In the genomic region with DNA sequence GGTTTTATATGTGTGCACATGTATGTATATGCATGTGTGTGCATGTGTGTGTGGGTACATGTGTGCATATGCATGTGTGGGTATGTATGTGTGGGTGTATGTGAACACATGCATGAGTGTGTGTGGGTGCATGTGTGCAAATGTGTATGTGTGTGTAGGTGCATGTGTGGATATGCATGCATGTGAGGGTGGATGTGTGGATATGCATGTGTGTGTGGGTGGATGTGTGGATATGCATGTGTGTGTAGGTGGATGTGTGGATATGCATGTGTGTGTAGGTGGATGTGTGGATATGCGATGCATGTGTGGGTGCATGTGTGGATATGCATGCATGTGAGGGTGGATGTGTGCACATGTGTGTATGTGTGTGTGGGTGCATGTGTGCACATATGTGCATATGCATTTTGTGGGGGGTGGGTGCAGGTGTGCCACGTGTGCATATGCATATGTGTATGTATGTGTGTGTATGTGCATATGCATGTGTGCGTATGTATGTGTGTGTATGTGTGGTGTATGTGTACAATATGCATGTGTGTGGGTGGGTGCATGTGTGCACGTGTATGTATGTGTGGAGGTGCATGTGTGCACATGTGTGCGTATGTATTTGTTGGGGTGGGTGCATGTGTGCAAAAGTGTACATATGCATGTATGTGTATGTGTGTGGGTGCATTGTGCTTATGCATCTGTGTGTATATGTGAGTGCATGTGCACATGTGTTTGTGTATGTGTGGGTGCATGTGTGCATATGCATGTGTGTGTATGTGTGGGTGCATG, we compare ENCODE assay signal across 21 cellular contexts.
A peak's percentile ranks its signal among the peaks of the same experiment; 100 is the strongest.
DNase-seq lines count a peak whose midpoint lies in the region; ATAC-seq, FAIRE-seq and TF ChIP-seq lines count a peak whose summit lies in the region.
"Had no signal": no experiment of that assay in that cellular context is flagged by ENCODE, and none has a peak within 500 bp of the region (broad histone marks: within the 10 kb centered on the region; RNA-seq: fewer than 3 reads in every experiment).

No MANE protein-coding gene starts in this region.

- DNase-seq in HTR-8/SVneo (ENCODE audit: insufficient read length, low spot score), result no peak
- no peak for DNase-seq in bronchial epithelial cell (ENCODE audit: low read depth)
- DNase-seq in nephron progenitor cell, result no peak
- no peak for DNase-seq in trophoblast cell
- no peak for DNase-seq in lower lobe of right lung
- no peak for DNase-seq in activated CD4-positive, alpha-beta memory T cell treated with anti-CD3 and anti-CD28 coated beads for 36 hours
- no peak for DNase-seq in testis
- DNase-seq in heart left ventricle, result no peak
- DNase-seq: ACHN; BE2C; C1 segment of cervical spinal cord; CD4-positive, CD25-positive, alpha-beta regulatory T cell; CD8-positive, alpha-beta memory T cell; COR-L47; DMS 273 treated with DMSO at 0.1 percent for 48 hours; HCEC 1CT; HFFc6 had no signal

- H3K4me1 ChIP-seq in trophoblast cell (ENCODE audit: control insufficient read depth in 1 of 2, insufficient read depth in 2 of 2, low read length in 2 of 2) (no peaks in the 10 kb centered on the region), lower lobe of right lung (no peaks in the 10 kb centered on the region), testis (peaks cover 8% of the 10 kb centered on the region), heart left ventricle (peaks cover 0 to 10% (median 0%) of the 10 kb centered on the region in 12 donors)
- H3K4me1 ChIP-seq: BE2C had no signal

- no peaks in the 10 kb centered on the region for H3K79me1 ChIP-seq in trophoblast cell (ENCODE audit: low read length)

- peaks cover 8% of the 10 kb centered on the region for H3K9me3 ChIP-seq in trophoblast cell (ENCODE audit: insufficient read depth, low read depth, low read length)
- H3K9me3 ChIP-seq in lower lobe of right lung, result no peaks in the 10 kb centered on the region
- H3K9me3 ChIP-seq in testis, result no peaks in the 10 kb centered on the region
- H3K9me3 ChIP-seq in heart left ventricle, result no peaks in the 10 kb centered on the region
- H3K9me3 ChIP-seq: BE2C had no signal

- H4K91ac ChIP-seq in trophoblast cell (ENCODE audit: low read depth, low read length), result no peak overlapping the region

- no peaks in the 10 kb centered on the region for H3K79me2 ChIP-seq in trophoblast cell (ENCODE audit: control insufficient read depth, insufficient read depth, low read length, poor library complexity)

- H3K4me1 Mint-ChIP-seq in nephron progenitor cell, result peaks cover 20% of the 10 kb centered on the region
- no peaks in the 10 kb centered on the region for H3K4me1 Mint-ChIP-seq in activated CD4-positive, alpha-beta memory T cell treated with anti-CD3 and anti-CD28 coated beads for 36 hours (ENCODE audit: low read depth)
- H3K4me1 Mint-ChIP-seq: CD4-positive, CD25-positive, alpha-beta regulatory T cell; CD8-positive, alpha-beta memory T cell had no signal

- H4K12ac ChIP-seq in trophoblast cell (ENCODE audit: low read depth, low read length), result no peak overlapping the region

- H3K36me3 Mint-ChIP-seq in nephron progenitor cell (ENCODE audit: low read depth), result no peaks in the 10 kb centered on the region
- no peaks in the 10 kb centered on the region for H3K36me3 Mint-ChIP-seq in activated CD4-positive, alpha-beta memory T cell treated with anti-CD3 and anti-CD28 coated beads for 36 hours
- H3K36me3 Mint-ChIP-seq: CD4-positive, CD25-positive, alpha-beta regulatory T cell; CD8-positive, alpha-beta memory T cell had no signal

- CTCF ChIA-PET in activated CD4-positive, alpha-beta memory T cell treated with anti-CD3 and anti-CD28 coated beads for 36 hours (lab: Charles Lee), result no interaction called here

- H3K4me3 Mint-ChIP-seq in nephron progenitor cell, result no peak overlapping the region
- H3K4me3 Mint-ChIP-seq in activated CD4-positive, alpha-beta memory T cell treated with anti-CD3 and anti-CD28 coated beads for 36 hours, result no peak overlapping the region
- H3K4me3 Mint-ChIP-seq: CD4-positive, CD25-positive, alpha-beta regulatory T cell; CD8-positive, alpha-beta memory T cell; HFFc6 had no signal

- no peak overlapping the region for H3K4me2 ChIP-seq in trophoblast cell (ENCODE audit: low read length)

- ATAC-seq in lower lobe of right lung (no peak), heart left ventricle (no peak)

- no peak overlapping the region for H3K4me3 ChIP-seq in bronchial epithelial cell (ENCODE audit: low read depth, low read length)
- peak overlapping the region; percentile 60 for H3K4me3 ChIP-seq in trophoblast cell (ENCODE audit: low read depth, low read length)
- no peak overlapping the region for H3K4me3 ChIP-seq in lower lobe of right lung
- no peak overlapping the region for H3K4me3 ChIP-seq in testis
- H3K4me3 ChIP-seq in heart left ventricle, result no peak overlapping the region

- H2BK5ac ChIP-seq in trophoblast cell (ENCODE audit: low read depth, low read length, poor library complexity), result no peak overlapping the region

- no peak overlapping the region for H3K18ac ChIP-seq in trophoblast cell (ENCODE audit: low read length)

- WGBS in trophoblast cell (ENCODE audit: extremely low coverage, insufficient coverage, insufficient read length), result no CpG with 5 or more reads among the region's 5 CpGs
- 75 to 84% methylated on average over 5 of the region's 5 CpGs for WGBS in testis, 2 donors
- WGBS in heart left ventricle, 4 donors, result 86 to 97% (median 93%) methylated on average over 5 of the region's 5 CpGs

- TF ChIP-seq POLR2A in testis (IDR thresholded peaks at IDR 0.05) (no peak), heart left ventricle (IDR thresholded peaks at IDR 0.05) (no peak)

- no peaks in the 10 kb centered on the region for H3K36me3 ChIP-seq in bronchial epithelial cell (ENCODE audit: control insufficient read depth, insufficient read depth, low read length)
- H3K36me3 ChIP-seq in trophoblast cell (ENCODE audit: control insufficient read depth in 1 of 2, insufficient read depth in 2 of 2, low read length in 2 of 2), result no peaks in the 10 kb centered on the region
- H3K36me3 ChIP-seq in lower lobe of right lung, result no peaks in the 10 kb centered on the region
- no peaks in the 10 kb centered on the region for H3K36me3 ChIP-seq in testis (ENCODE audit: low read depth, missing control alignments)
- H3K36me3 ChIP-seq in heart left ventricle, result no peaks in the 10 kb centered on the region
- H3K36me3 ChIP-seq: BE2C had no signal

- no peak overlapping the region for H2AK5ac ChIP-seq in trophoblast cell (ENCODE audit: low read length)

- TF ChIP-seq CTCF in bronchial epithelial cell (IDR thresholded peaks at IDR 0.05; ENCODE audit: insufficient read depth, low read length, severe bottlenecking) (no peak), nephron progenitor cell (IDR thresholded peaks at IDR 0.05) (no peak), lower lobe of right lung (IDR thresholded peaks at IDR 0.05) (no peak), testis (IDR thresholded peaks at IDR 0.05) (no peak), heart left ventricle (IDR thresholded peaks at IDR 0.05) (no peak)

- no peak overlapping the region for H3K4ac ChIP-seq in trophoblast cell (ENCODE audit: low read depth, low read length)

- intact Hi-C loops in lower lobe of right lung (cut with DNase I) (no loop called here), testis (cut with DNase I; ENCODE audit: low total_unique reads) (no loop called here), heart left ventricle (cut with DNase I) (loop anchor here in 1 of 10 donors (10.0 kb wide), 1 partner anchor 58 kb away; no protein-coding TSS in a partner anchor)
- intact Hi-C loops in activated CD4-positive, alpha-beta memory T cell treated with anti-CD3 and anti-CD28 coated beads for 36 hours (cut with micrococcal nuclease), result no loop called here

- peak overlapping the region; percentile 25 for H3K9ac ChIP-seq in trophoblast cell (ENCODE audit: low read length)

- H3K27ac ChIP-seq in trophoblast cell (ENCODE audit: low read depth, low read length), result no peak overlapping the region
- H3K27ac ChIP-seq in lower lobe of right lung, result no peak overlapping the region
- H3K27ac ChIP-seq in testis, result no peak overlapping the region
- H3K27ac ChIP-seq in heart left ventricle, result no peak overlapping the region

- FAIRE-seq in HTR-8/SVneo (lab: Jason Lieb, UNC) (peak; percentile 38), bronchial epithelial cell (lab: Jason Lieb, UNC) (peak; percentile 96)
- FAIRE-seq: A204.1, G401.6, GM12891, GM19239 had no signal

- H3K27ac Mint-ChIP-seq in nephron progenitor cell, result peak overlapping the region; percentile 7
- H3K27ac Mint-ChIP-seq in activated CD4-positive, alpha-beta memory T cell treated with anti-CD3 and anti-CD28 coated beads for 36 hours, result no peak overlapping the region
- H3K27ac Mint-ChIP-seq: CD4-positive, CD25-positive, alpha-beta regulatory T cell; CD8-positive, alpha-beta memory T cell; HFFc6 had no signal

- H4K8ac ChIP-seq in trophoblast cell (ENCODE audit: low read depth, low read length), result no peak overlapping the region

- no peak overlapping the region for H3K14ac ChIP-seq in trophoblast cell (ENCODE audit: low read length)

- H2BK12ac ChIP-seq in trophoblast cell (ENCODE audit: low read length), result no peak overlapping the region

- H3K23ac ChIP-seq in trophoblast cell (ENCODE audit: low read length), result peak overlapping the region; percentile 93

- H3K27me3 ChIP-seq in bronchial epithelial cell (ENCODE audit: control insufficient read depth, insufficient read depth, low read length), result no peaks in the 10 kb centered on the region
- no peaks in the 10 kb centered on the region for H3K27me3 ChIP-seq in trophoblast cell (ENCODE audit: insufficient read depth, low read length)
- H3K27me3 ChIP-seq in lower lobe of right lung (ENCODE audit: low read depth), result peaks cover 24% of the 10 kb centered on the region
- H3K27me3 ChIP-seq in testis, result no peaks in the 10 kb centered on the region
- H3K27me3 ChIP-seq in heart left ventricle, result no peaks in the 10 kb centered on the region
- H3K27me3 ChIP-seq: BE2C had no signal

- peaks cover 11% of the 10 kb centered on the region for H3K27me3 Mint-ChIP-seq in nephron progenitor cell (ENCODE audit: low read depth, poor library complexity)
- H3K27me3 Mint-ChIP-seq in activated CD4-positive, alpha-beta memory T cell treated with anti-CD3 and anti-CD28 coated beads for 36 hours, result peaks cover 3% of the 10 kb centered on the region
- H3K27me3 Mint-ChIP-seq: CD4-positive, CD25-positive, alpha-beta regulatory T cell had no signal

- no peak overlapping the region for H2BK120ac ChIP-seq in trophoblast cell (ENCODE audit: insufficient read depth, low read length, poor library complexity)

- H3K9me3 Mint-ChIP-seq in nephron progenitor cell, result no peaks in the 10 kb centered on the region
- peaks cover 9% of the 10 kb centered on the region for H3K9me3 Mint-ChIP-seq in activated CD4-positive, alpha-beta memory T cell treated with anti-CD3 and anti-CD28 coated beads for 36 hours
- H3K9me3 Mint-ChIP-seq: HFFc6 had no signal

- POLR2A ChIA-PET in activated CD4-positive, alpha-beta memory T cell treated with anti-CD3 and anti-CD28 coated beads for 36 hours (lab: Charles Lee), result no interaction called here

- no peak overlapping the region for H2AFZ ChIP-seq in trophoblast cell (ENCODE audit: insufficient read depth, low read length, poor library complexity)
